Comparison of ENCODE assay signal across 1 cellular context in the genomic region with DNA sequence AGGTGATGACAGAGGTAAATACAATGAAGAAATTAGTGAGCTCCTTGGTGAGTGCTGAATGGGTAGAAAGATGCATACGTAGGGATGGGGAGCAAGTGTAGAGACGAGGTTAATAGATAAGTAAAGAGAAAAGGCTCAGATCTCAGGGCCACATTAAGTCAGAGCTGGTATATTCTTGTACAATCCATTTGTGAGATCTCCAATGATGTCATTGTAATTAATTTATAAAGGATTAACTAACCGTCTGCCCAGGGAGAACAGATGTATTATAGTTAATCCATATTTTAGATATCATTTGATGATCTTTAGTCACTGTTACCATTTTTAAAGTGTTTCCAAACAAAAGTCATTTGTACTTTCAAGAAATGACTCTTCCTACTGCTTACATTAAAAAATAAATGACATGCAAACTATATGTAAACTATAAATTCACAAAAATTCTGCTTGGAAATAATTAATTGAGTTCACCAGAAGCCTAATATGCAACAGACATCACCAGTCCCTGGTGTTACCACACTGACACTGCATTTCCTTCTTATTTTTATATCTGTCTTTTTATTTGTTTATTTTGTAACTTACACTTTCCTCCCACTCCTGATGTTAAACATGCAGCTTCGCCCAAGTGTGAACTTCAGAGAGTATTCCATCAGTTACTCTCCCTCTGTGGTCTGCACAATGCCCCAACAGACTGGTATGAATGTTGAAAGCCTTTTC.
TF ChIP-seq lines count a peak whose summit lies in the region.

No MANE protein-coding gene starts in this region.

TF ChIP-seq in IMR-90, 13 proteins besides CTCF, POLR2A, EP300 and RAD21:
- TF ChIP-seq RFX5 (IDR thresholded peaks at IDR 0.05; ENCODE audit: low read depth, low read length) (no peak), ELK1 (IDR thresholded peaks at IDR 0.05; ENCODE audit: borderline replicate concordance, low read depth, low read length) (no peak), CEBPB (IDR thresholded peaks at IDR 0.05; ENCODE audit: low read depth, low read length) (no peak)
- TF ChIP-seq, protein P1, sequence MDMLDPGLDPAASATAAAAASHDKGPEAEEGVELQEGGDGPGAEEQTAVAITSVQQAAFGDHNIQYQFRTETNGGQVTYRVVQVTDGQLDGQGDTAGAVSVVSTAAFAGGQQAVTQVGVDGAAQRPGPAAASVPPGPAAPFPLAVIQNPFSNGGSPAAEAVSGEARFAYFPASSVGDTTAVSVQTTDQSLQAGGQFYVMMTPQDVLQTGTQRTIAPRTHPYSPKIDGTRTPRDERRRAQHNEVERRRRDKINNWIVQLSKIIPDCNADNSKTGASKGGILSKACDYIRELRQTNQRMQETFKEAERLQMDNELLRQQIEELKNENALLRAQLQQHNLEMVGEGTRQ (IDR thresholded peaks at IDR 0.05; ENCODE audit: low read depth, low read length) = no peak
